In genomic region chr22:28105988-28106387, GRCh38 we compare ENCODE assay signal across 18 cellular contexts.
A peak's percentile ranks its signal among the peaks of the same experiment; 100 is the strongest.
DNase-seq lines count a peak whose midpoint lies in the region; ATAC-seq, FAIRE-seq and TF ChIP-seq lines count a peak whose summit lies in the region.
"Had no signal": no experiment of that assay in that cellular context is flagged by ENCODE, and none has a peak within 500 bp of the region (broad histone marks: within the 10 kb centered on the region; RNA-seq: fewer than 3 reads in every experiment).

No MANE protein-coding gene starts in this region.

- H3K36me3 ChIP-seq in left ventricle myocardium inferior (peaks cover 23% of the 10 kb centered on the region), K562 (ENCODE audit: control insufficient read depth, insufficient read depth, low read length) (peaks cover 4% of the 10 kb centered on the region; the same call in 1 of the 3 replicates)
- H3K36me3 ChIP-seq: BLaER1 treated with 17β-estradiol and CSF1 and Interleukin-3, amounts not matched to agents 10 nM and 100 nM had no signal

- TF ChIP-seq CTCF in left ventricle myocardium inferior (IDR thresholded peaks at IDR 0.05; ENCODE audit: borderline replicate concordance) (no peak), K562 (IDR thresholded peaks at IDR 0.05 in 2 of 3, conservative IDR thresholded peaks at IDR 0.05 in 1 of 3; ENCODE audit: insufficient read depth in 2 of 3, low read depth in 1 of 3, low read length in 3 of 3) (no peak), nephron progenitor cell (IDR thresholded peaks at IDR 0.05) (no peak)

- H3K9ac ChIP-seq in K562 (ENCODE audit: insufficient read depth in 1 of 2, low read depth in 2 of 2, low read length in 2 of 2): no peak overlapping the region
- H3K9ac ChIP-seq: BLaER1 treated with 17β-estradiol and CSF1 and Interleukin-3, amounts not matched to agents 10 nM and 100 nM had no signal

- H3K27me3 ChIP-seq in left ventricle myocardium inferior (ENCODE audit: low read depth): no peaks in the 10 kb centered on the region
- H3K27me3 ChIP-seq in K562 (ENCODE audit: control insufficient read depth in 2 of 2, insufficient read depth in 2 of 2, low read length in 2 of 2): no peaks in the 10 kb centered on the region
- H3K27me3 ChIP-seq: BLaER1 treated with 17β-estradiol and CSF1 and Interleukin-3, amounts not matched to agents 10 nM and 100 nM had no signal

- peaks cover 23% of the 10 kb centered on the region for H3K4me1 Mint-ChIP-seq in nephron progenitor cell
- no peaks in the 10 kb centered on the region for H3K4me1 Mint-ChIP-seq in stimulated activated naive B cell treated with anti-CD40 and anti-IgM and Interleukin-4, amounts not matched to agents 10 μg/mL and 1 μg/mL and 100 μg/mL, for 72 hours
- H3K4me1 Mint-ChIP-seq: B cell had no signal

- 60% methylated on average over 2 of the region's 2 CpGs for WGBS in K562 (ENCODE audit: insufficient coverage, low coverage, missing lambda C conversion rate)

- in situ Hi-C loops in K562 (cut with MboI): no loop called here

- no peak for TF ChIP-seq EP300 in K562 (IDR thresholded peaks at IDR 0.05; ENCODE audit: low read length)

- no peaks in the 10 kb centered on the region for H4K20me1 ChIP-seq in K562 (replicated peaks; ENCODE audit: control insufficient read depth, insufficient read depth, low read length)
- H4K20me1 ChIP-seq: BLaER1 treated with 17β-estradiol and CSF1 and Interleukin-3, amounts not matched to agents 10 nM and 100 nM had no signal

- FAIRE-seq in K562 (lab: Jason Lieb, UNC): no peak
- FAIRE-seq: G401.6, GM12891, GM19239, H1 had no signal

- H3K27ac ChIP-seq in left ventricle myocardium inferior (replicated peaks): peak overlapping the region; percentile 40
- H3K27ac ChIP-seq in K562 (ENCODE audit: extremely low read depth, low read depth, low read length): no peak overlapping the region
- H3K27ac ChIP-seq: BLaER1 treated with 17β-estradiol and CSF1 and Interleukin-3, amounts not matched to agents 10 nM and 100 nM had no signal

- DNase-seq in left ventricle myocardium inferior (no peak), cardiac septum (ENCODE audit: low spot score) (no peak), K562 (ENCODE audit: extremely low read depth in 1 of 4, low spot score in 3 of 4) (no peak), nephron progenitor cell (peak; percentile 11), D341Med (ENCODE audit: low spot score) (no peak)
- no peak for DNase-seq in stimulated activated naive B cell treated with anti-CD40 and anti-IgM and Interleukin-4, amounts not matched to agents 10 μg/mL and 1 μg/mL and 100 μg/mL, for 72 hours
- DNase-seq: Calu3; CD8-positive, alpha-beta T cell; DMS 273 treated with DMSO at 0.1 percent for 48 hours; DMS53; H9 had no signal

- no peaks in the 10 kb centered on the region for H3K9me1 ChIP-seq in K562 (ENCODE audit: control insufficient read depth, insufficient read depth, low read length)

- CTCF ChIA-PET in K562 (lab: Yijun Ruan, JAX; ENCODE audit: low intra/inter-chr PET ratio): no interaction called here

- H3K27me3 Mint-ChIP-seq in nephron progenitor cell (ENCODE audit: low read depth, poor library complexity): peaks cover 5% of the 10 kb centered on the region
- no peaks in the 10 kb centered on the region for H3K27me3 Mint-ChIP-seq in stimulated activated naive B cell treated with anti-CD40 and anti-IgM and Interleukin-4, amounts not matched to agents 10 μg/mL and 1 μg/mL and 100 μg/mL, for 72 hours
- H3K27me3 Mint-ChIP-seq: B cell had no signal

- no TSS peak for BruUV-seq in K562 (replicated peaks; lab: Mats Ljungman, UMichigan)

- no peak overlapping the region for H3K4me3 ChIP-seq in left ventricle myocardium inferior
- H3K4me3 ChIP-seq in K562: no peak overlapping the region
- H3K4me3 ChIP-seq: BLaER1 treated with 17β-estradiol and CSF1 and Interleukin-3, amounts not matched to agents 10 nM and 100 nM had no signal

- H3K9me3 ChIP-seq in left ventricle myocardium inferior (replicated peaks): no peaks in the 10 kb centered on the region
- H3K9me3 ChIP-seq in K562 (replicated peaks; ENCODE audit: control insufficient read depth, insufficient read depth, low read depth, low read length): no peaks in the 10 kb centered on the region
- H3K9me3 ChIP-seq: BLaER1 treated with 17β-estradiol and CSF1 and Interleukin-3, amounts not matched to agents 10 nM and 100 nM had no signal

- H3K36me3 Mint-ChIP-seq in nephron progenitor cell (ENCODE audit: low read depth): peaks cover 28% of the 10 kb centered on the region
- H3K36me3 Mint-ChIP-seq in stimulated activated naive B cell treated with anti-CD40 and anti-IgM and Interleukin-4, amounts not matched to agents 10 μg/mL and 1 μg/mL and 100 μg/mL, for 72 hours: no peaks in the 10 kb centered on the region
- H3K36me3 Mint-ChIP-seq: CD8-positive, alpha-beta T cell had no signal

- no peaks in the 10 kb centered on the region for H3K79me2 ChIP-seq in K562 (ENCODE audit: control insufficient read depth, insufficient read depth, low read length)

- H3K9me3 Mint-ChIP-seq in nephron progenitor cell: no peaks in the 10 kb centered on the region
- H3K9me3 Mint-ChIP-seq in stimulated activated naive B cell treated with anti-CD40 and anti-IgM and Interleukin-4, amounts not matched to agents 10 μg/mL and 1 μg/mL and 100 μg/mL, for 72 hours: no peaks in the 10 kb centered on the region
- H3K9me3 Mint-ChIP-seq: CD8-positive, alpha-beta T cell; H9 had no signal

- no peak overlapping the region for H3K4me2 ChIP-seq in K562 (ENCODE audit: insufficient read depth, low read length)
- H3K4me2 ChIP-seq: BLaER1 treated with 17β-estradiol and CSF1 and Interleukin-3, amounts not matched to agents 10 nM and 100 nM had no signal

- no peak overlapping the region for H2AFZ ChIP-seq in K562 (ENCODE audit: low read depth, low read length)

- POLR2A ChIA-PET in K562 (lab: Yijun Ruan, JAX): no interaction called here

- ATAC-seq in K562 (no peak), HG02973 (IDR thresholded peaks at IDR 0.05; ENCODE audit: unreplicated experiment) (no peak)
- no peak for ATAC-seq in stimulated activated naive B cell treated with anti-CD40 and anti-IgM and Interleukin-4, amounts not matched to agents 10 μg/mL and 1 μg/mL and 100 μg/mL, for 72 hours (replicated peaks)
- ATAC-seq: CD8-positive, alpha-beta T cell had no signal

- no peak for TF ChIP-seq POLR2A in K562 (conservative IDR thresholded peaks at IDR 0.05)

- H3K4me1 ChIP-seq in left ventricle myocardium inferior: peaks cover 31% of the 10 kb centered on the region
- H3K4me1 ChIP-seq in K562 (replicated peaks in 1 of 2; ENCODE audit: control insufficient read depth in 2 of 2, insufficient read depth in 2 of 2, low read length in 2 of 2): no peaks in the 10 kb centered on the region; a peak in 1 of 5 replicates

- intact Hi-C loops in left ventricle myocardium inferior (cut with micrococcal nuclease) (no loop called here), cardiac septum (cut with DNase I) (no loop called here), K562 (cut with micrococcal nuclease) (no loop called here)

- no peak for TF ChIP-seq RAD21 in K562 (CRISPR knock-in tag; conservative IDR thresholded peaks at IDR 0.05 in 1 of 2, IDR thresholded peaks at IDR 0.05 in 1 of 2)

- H3K4me3 Mint-ChIP-seq in nephron progenitor cell: peak overlapping the region; percentile 12
- H3K4me3 Mint-ChIP-seq in stimulated activated naive B cell treated with anti-CD40 and anti-IgM and Interleukin-4, amounts not matched to agents 10 μg/mL and 1 μg/mL and 100 μg/mL, for 72 hours: no peak overlapping the region
- H3K4me3 Mint-ChIP-seq: B cell; CD8-positive, alpha-beta T cell; H9 had no signal

- peak overlapping the region; percentile 58 for H3K27ac Mint-ChIP-seq in nephron progenitor cell
- no peak overlapping the region for H3K27ac Mint-ChIP-seq in stimulated activated naive B cell treated with anti-CD40 and anti-IgM and Interleukin-4, amounts not matched to agents 10 μg/mL and 1 μg/mL and 100 μg/mL, for 72 hours
- H3K27ac Mint-ChIP-seq: B cell; CD8-positive, alpha-beta T cell; H9 had no signal

TF ChIP-seq in K562, 482 proteins besides CTCF, POLR2A, EP300 and RAD21:
- TF ChIP-seq KDM1A (IDR thresholded peaks at IDR 0.05) (peak; percentile 34 to 60; a peak in 2 of 4 replicates), MEIS2 (IDR thresholded peaks at IDR 0.05; ENCODE audit: partially characterized antibody) (peak; percentile 54), ZNF551 (CRISPR knock-in tag; IDR thresholded peaks at IDR 0.05) (no peak), RCOR1 (IDR thresholded peaks at IDR 0.05; ENCODE audit: borderline replicate concordance in 1 of 2, low read depth in 2 of 2, low read length in 2 of 2) (0 out of 4 replicates have a peak, but pooled peaks of 1 of the 2 experiments have one; percentile 15), PBX2 (CRISPR knock-in tag; IDR thresholded peaks at IDR 0.05; ENCODE audit: low read depth) (no peak), PBX2 (tag; conservative IDR thresholded peaks at IDR 0.05; ENCODE audit: low read depth) (0 out of 2 replicates have a peak, but pooled peaks have one; percentile 42)
TF ChIP-seq in K562: peak in this region for 4.
